ENCODE assay signal across 1 cellular context in genomic region chr13:30346159-30346788, GRCh38.
A peak's percentile ranks its signal among the peaks of the same experiment; 100 is the strongest.
TF ChIP-seq lines count a peak whose summit lies in the region.

No MANE protein-coding gene starts in this region.

TF ChIP-seq in GM12878, 131 proteins besides CTCF, POLR2A, EP300 and RAD21 (continued from another document and continues in another):
- TF ChIP-seq PRDM15 (CRISPR knock-in tag; IDR thresholded peaks at IDR 0.05) = no peak
- no peak for TF ChIP-seq CHD2 (IDR thresholded peaks at IDR 0.05; ENCODE audit: borderline replicate concordance, low read depth, low read length)
- no peak for TF ChIP-seq MYB (IDR thresholded peaks at IDR 0.05; ENCODE audit: borderline replicate concordance, low read depth, low read length)
- TF ChIP-seq MLLT1 (IDR thresholded peaks at IDR 0.05) = peak; percentile 90; the same call in 1 of the 2 replicates
- TF ChIP-seq YY1 (IDR thresholded peaks at IDR 0.05; ENCODE audit: low read depth, low read length) = no peak
- 0 out of 2 replicates have a peak, but pooled peaks have one; percentile 47 for TF ChIP-seq NFIC (IDR thresholded peaks at IDR 0.05; ENCODE audit: low read depth, low read length)
- no peak for TF ChIP-seq NBN (IDR thresholded peaks at IDR 0.05)
- TF ChIP-seq E4F1 (IDR thresholded peaks at IDR 0.05; ENCODE audit: borderline replicate concordance, partially characterized antibody) = no peak
- no peak for TF ChIP-seq SMC3 (IDR thresholded peaks at IDR 0.05; ENCODE audit: borderline replicate concordance, low read length)
- TF ChIP-seq MTA2 (IDR thresholded peaks at IDR 0.05; ENCODE audit: low read depth) = peak; percentile 58
- peak; percentile 22; the same call in 1 of the 2 replicates for TF ChIP-seq DPF2 (IDR thresholded peaks at IDR 0.05)
- TF ChIP-seq PKNOX1 (IDR thresholded peaks at IDR 0.05) = no peak
- no peak for TF ChIP-seq BCLAF1 (IDR thresholded peaks at IDR 0.05)
- TF ChIP-seq BACH1 (IDR thresholded peaks at IDR 0.05; ENCODE audit: borderline replicate concordance) = no peak
- 0 out of 2 replicates have a peak, but pooled peaks have one; percentile 27 for TF ChIP-seq TBL1XR1 (IDR thresholded peaks at IDR 0.05; ENCODE audit: low read depth, low read length)
- peak; percentile 49 for TF ChIP-seq IKZF1 (conservative IDR thresholded peaks at IDR 0.05)
- peak; percentile 98 for TF ChIP-seq RUNX3 (IDR thresholded peaks at IDR 0.05; ENCODE audit: low read length)
- no peak for TF ChIP-seq SP1 (IDR thresholded peaks at IDR 0.05; ENCODE audit: low read depth, low read length)
- TF ChIP-seq HDGF (IDR thresholded peaks at IDR 0.05) = no peak
- TF ChIP-seq BCL11A (IDR thresholded peaks at IDR 0.05; ENCODE audit: low read depth, low read length) = 0 out of 2 replicates have a peak, but pooled peaks have one; percentile 8
- no peak for TF ChIP-seq ELK1 (IDR thresholded peaks at IDR 0.05; ENCODE audit: low read depth, low read length)
- no peak for TF ChIP-seq SIN3A (IDR thresholded peaks at IDR 0.05; ENCODE audit: low read depth, low read length)
- TF ChIP-seq REST (IDR thresholded peaks at IDR 0.05; ENCODE audit: low read depth, low read length) = no peak
- no peak for TF ChIP-seq ATF2 (IDR thresholded peaks at IDR 0.05; ENCODE audit: low read length)
- TF ChIP-seq BMI1 (IDR thresholded peaks at IDR 0.05; ENCODE audit: borderline replicate concordance) = no peak
- TF ChIP-seq EED (IDR thresholded peaks at IDR 0.05; ENCODE audit: low read depth) = peak; percentile 74
- no peak for TF ChIP-seq GATAD2B (conservative IDR thresholded peaks at IDR 0.05; ENCODE audit: low read depth)
- TF ChIP-seq LARP7 (IDR thresholded peaks at IDR 0.05) = no peak
- TF ChIP-seq BRCA1 (IDR thresholded peaks at IDR 0.05; ENCODE audit: low read depth, low read length) = no peak
- no peak for TF ChIP-seq IRF4 (IDR thresholded peaks at IDR 0.05; ENCODE audit: low read depth, low read length)
- no peak for TF ChIP-seq CEBPZ (IDR thresholded peaks at IDR 0.05; ENCODE audit: low read depth, low read length)
- TF ChIP-seq FOS (IDR thresholded peaks at IDR 0.05; ENCODE audit: borderline replicate concordance, extremely low read depth, insufficient read length) = no peak
- TF ChIP-seq PAX5 (IDR thresholded peaks at IDR 0.05; ENCODE audit: borderline replicate concordance, low read depth, low read length) = peak; percentile 44; the same call in 1 of the 2 replicates
